10 cellular contexts compared by ENCODE assay signal in genomic region chr12:52496590-52497071, GRCh38. TPM values are rescaled to one million over a fixed set of nuclear protein-coding genes. Genes with fewer than 3 reads are reported as not detected.
DNase-seq lines count a peak whose midpoint lies in the region; ATAC-seq and TF ChIP-seq lines count a peak whose summit lies in the region.
"Had no signal": no experiment of that assay in that cellular context is flagged by ENCODE, and none has a peak within 500 bp of the region (broad histone marks: within the 10 kb centered on the region; RNA-seq: fewer than 3 reads in every experiment).

No MANE protein-coding gene starts in this region.

- no peak overlapping the region for H3K4me3 ChIP-seq in GM23338
- no peak overlapping the region for H3K4me3 ChIP-seq in esophagus muscularis mucosa
- H3K4me3 ChIP-seq in sigmoid colon: no peak overlapping the region
- H3K4me3 ChIP-seq in ascending aorta: no peak overlapping the region

- TF ChIP-seq POLR2A in esophagus muscularis mucosa (IDR thresholded peaks at IDR 0.05; ENCODE audit: low read depth): no peak
- TF ChIP-seq POLR2A in sigmoid colon (IDR thresholded peaks at IDR 0.05): no peak

- H3K27me3 ChIP-seq in GM23338 (ENCODE audit: insufficient read depth) (no peaks in the 10 kb centered on the region), esophagus muscularis mucosa (no peaks in the 10 kb centered on the region), sigmoid colon (no peaks in the 10 kb centered on the region), ascending aorta (peaks cover 4% of the 10 kb centered on the region)

- no peak for TF ChIP-seq CTCF in GM23338 (conservative IDR thresholded peaks at IDR 0.05; ENCODE audit: low read depth in 2 of 2)
- TF ChIP-seq CTCF in esophagus muscularis mucosa (IDR thresholded peaks at IDR 0.05): no peak
- TF ChIP-seq CTCF in sigmoid colon (IDR thresholded peaks at IDR 0.05): no peak
- no peak for TF ChIP-seq CTCF in ascending aorta (IDR thresholded peaks at IDR 0.05)

- no peaks in the 10 kb centered on the region for H3K36me3 Mint-ChIP-seq in GM23338 (ENCODE audit: low read depth)
- H3K36me3 Mint-ChIP-seq in immature natural killer cell: no peaks in the 10 kb centered on the region

- no peaks in the 10 kb centered on the region for H3K36me3 ChIP-seq in GM23338 (ENCODE audit: insufficient read depth)
- no peaks in the 10 kb centered on the region for H3K36me3 ChIP-seq in esophagus muscularis mucosa
- no peaks in the 10 kb centered on the region for H3K36me3 ChIP-seq in sigmoid colon
- no peaks in the 10 kb centered on the region for H3K36me3 ChIP-seq in ascending aorta

- no peaks in the 10 kb centered on the region; the same call in 1 of the 3 replicates for H3K9me3 Mint-ChIP-seq in GM23338
- peaks cover 0 to 1% (median 0%) of the 10 kb centered on the region in 6 donors for H3K9me3 Mint-ChIP-seq in immature natural killer cell

- H3K27ac Mint-ChIP-seq in GM23338 (peak overlapping the region; percentile 69; the same call in 1 of the 2 replicates), immature natural killer cell (no peak overlapping the region)

- TF ChIP-seq EP300 in esophagus muscularis mucosa (IDR thresholded peaks at IDR 0.05) (no peak), sigmoid colon (IDR thresholded peaks at IDR 0.05) (no peak)

- intact Hi-C loops in esophagus muscularis mucosa (cut with DNase I) (no loop called here), sigmoid colon (cut with DNase I) (no loop called here), ascending aorta (cut with DNase I) (no loop called here)

- no peaks in the 10 kb centered on the region for H3F3A ChIP-seq in GM23338 (replicated peaks; ENCODE audit: low read depth)

- ATAC-seq in GM23338 (peak; percentile 90), GM18868 (IDR thresholded peaks at IDR 0.05; ENCODE audit: unreplicated experiment) (no peak)

- H3K4me2 ChIP-seq in GM23338: peak overlapping the region; percentile 43; the same call in 1 of the 2 replicates

- WGBS in esophagus muscularis mucosa: 44% methylated on average over 4 of the region's 4 CpGs
- WGBS in sigmoid colon, 2 donors: 73 to 88% methylated on average over 4 of the region's 4 CpGs

- H4K20me1 ChIP-seq in GM23338 (replicated peaks; ENCODE audit: insufficient read depth): no peaks in the 10 kb centered on the region

- H3K4me1 Mint-ChIP-seq in GM23338 (peaks cover 26% of the 10 kb centered on the region), immature natural killer cell (no peaks in the 10 kb centered on the region)

- H3K79me2 ChIP-seq in GM23338 (replicated peaks; ENCODE audit: insufficient read depth): no peaks in the 10 kb centered on the region

- H3K9me2 ChIP-seq in GM23338 (ENCODE audit: insufficient read depth): no peaks in the 10 kb centered on the region

- H3K9me3 ChIP-seq in esophagus muscularis mucosa (no peaks in the 10 kb centered on the region), sigmoid colon (no peaks in the 10 kb centered on the region), ascending aorta (no peaks in the 10 kb centered on the region)

- H3K27ac ChIP-seq in GM23338 (ENCODE audit: low read depth): no peak overlapping the region
- no peak overlapping the region for H3K27ac ChIP-seq in esophagus muscularis mucosa (replicated peaks in 1 of 4)
- no peak overlapping the region for H3K27ac ChIP-seq in sigmoid colon
- no peak overlapping the region for H3K27ac ChIP-seq in ascending aorta

- H3K4me3 Mint-ChIP-seq in GM23338 (no peak overlapping the region), immature natural killer cell (no peak overlapping the region)

- H3K27me3 Mint-ChIP-seq in GM23338 (ENCODE audit: insufficient read depth, low read depth, poor library complexity) (peaks cover 15% of the 10 kb centered on the region), immature natural killer cell (ENCODE audit: low read depth in 3 of 3) (peaks cover 2 to 16% (median 3%) of the 10 kb centered on the region in 3 donors)

- no peak overlapping the region for H2AFZ ChIP-seq in GM23338

- H3K4me1 ChIP-seq in GM23338 (ENCODE audit: insufficient read depth): peaks cover 19% of the 10 kb centered on the region
- peaks cover 7 to 19% (median 12%) of the 10 kb centered on the region in 4 donors for H3K4me1 ChIP-seq in esophagus muscularis mucosa
- peaks cover 0 to 35% (median 17%) of the 10 kb centered on the region in 4 donors for H3K4me1 ChIP-seq in sigmoid colon
- no peaks in the 10 kb centered on the region for H3K4me1 ChIP-seq in ascending aorta

- DNase-seq in GM23338 (ENCODE audit: low spot score) (peak; percentile 55), NCI-H226 (peak; percentile 99), esophagus muscularis mucosa (ENCODE audit: extremely low spot score) (peak; percentile 92), renal cortical epithelial cell (ENCODE audit: low read depth) (peak; percentile 48), sigmoid colon (no peak), ascending aorta (ENCODE audit: low spot score in 2 of 2) (no peak), immature natural killer cell (no peak)
- DNase-seq: effector CD8-positive, alpha-beta T cell; T-helper 1 cell had no signal

RNA-seq across cellular contexts. Expression of gene KRT6A, which starts 3.6 kb away (rescaled TPM):
- not detected in 2 replicates for total RNA-seq in GM23338 (2014; rRNA removed; shearing (Covaris generic))
- polyA plus RNA-seq in GM23338 (2016; fragmentation: Nextera tagmentation; extraction: Ambion mirVana) (not detected in 2 replicates), sigmoid colon (1 to 10 TPM in 1 of 3 donors, under 1 TPM in 1, not detected in 1; 0.19 to 6.0 TPM), immature natural killer cell (not detected)
- total RNA-seq in esophagus muscularis mucosa (1 to 10 TPM in 1 of 4 donors, not detected in 3; 5.4 TPM), renal cortical epithelial cell (1.4 and 116 TPM in 2 replicates), sigmoid colon (not detected), ascending aorta (3.4 TPM)

RNA-seq across cellular contexts. Expression of gene KRT6C, which starts 23.0 kb away (rescaled TPM):
- total RNA-seq in GM23338 (2014; rRNA removed; shearing (Covaris generic)): not detected in 2 replicates
- polyA plus RNA-seq in GM23338 (2016; fragmentation: Nextera tagmentation; extraction: Ambion mirVana): not detected in 2 replicates
- total RNA-seq in esophagus muscularis mucosa: not detected
- not detected in 2 replicates for total RNA-seq in renal cortical epithelial cell
- total RNA-seq in sigmoid colon: not detected
- polyA plus RNA-seq in sigmoid colon: under 1 TPM in 1 of 3 donors, not detected in 2; 0.60 TPM
- not detected for total RNA-seq in ascending aorta
- polyA plus RNA-seq in immature natural killer cell: not detected

RNA-seq across cellular contexts. Expression of gene KRT5, which starts 23.6 kb away (rescaled TPM):
- total RNA-seq in GM23338 (2014; rRNA removed; shearing (Covaris generic)): not detected in 2 replicates
- polyA plus RNA-seq in GM23338 (2016; fragmentation: Nextera tagmentation; extraction: Ambion mirVana): not detected in 2 replicates
- total RNA-seq in esophagus muscularis mucosa: 1 to 10 TPM in 1 of 4 donors, under 1 TPM in 1, not detected in 2; 0.46 to 1.2 TPM
- 0.70 and 10.2 TPM in 2 replicates for total RNA-seq in renal cortical epithelial cell
- under 1 TPM in 1 of 4 donors, not detected in 3; 0.36 TPM for total RNA-seq in sigmoid colon
- 1 to 10 TPM in 2 of 3 donors, not detected in 1; 1.1 to 7.8 TPM for polyA plus RNA-seq in sigmoid colon
- 1.6 TPM for total RNA-seq in ascending aorta
- polyA plus RNA-seq in immature natural killer cell: not detected

RNA-seq across cellular contexts. Expression of gene KRT6B, which starts 44.7 kb away (rescaled TPM):
- total RNA-seq in GM23338 (2014; rRNA removed; shearing (Covaris generic)): not detected in 2 replicates
- polyA plus RNA-seq in GM23338 (2016; fragmentation: Nextera tagmentation; extraction: Ambion mirVana): not detected in 2 replicates
- not detected for total RNA-seq in esophagus muscularis mucosa
- total RNA-seq in renal cortical epithelial cell: 0.05 and 2.1 TPM in 2 replicates
- total RNA-seq in sigmoid colon: not detected
- under 1 TPM in 2 of 3 donors, not detected in 1; 0.60 to 0.61 TPM for polyA plus RNA-seq in sigmoid colon
- 0.32 TPM for total RNA-seq in ascending aorta
- polyA plus RNA-seq in immature natural killer cell: under 1 TPM in 1 of 3 donors, not detected in 2; 0.82 TPM

RNA-seq across cellular contexts. Expression of gene KRT71, which starts 56.3 kb away (rescaled TPM):
- not detected in 2 replicates for total RNA-seq in GM23338 (2014; rRNA removed; shearing (Covaris generic))
- polyA plus RNA-seq in GM23338 (2016; fragmentation: Nextera tagmentation; extraction: Ambion mirVana) (not detected in 2 replicates), sigmoid colon (not detected), immature natural killer cell (not detected)
- total RNA-seq in esophagus muscularis mucosa (not detected), renal cortical epithelial cell (not detected in 2 replicates), sigmoid colon (not detected), ascending aorta (not detected)

Comparison
In these comparisons a context has a peak if more than half of its experiments do, and no peak if none do; other contexts are left out.
1. DNase-seq: peak in GM23338 (single experiment), NCI-H226 (single experiment), esophagus muscularis mucosa (single experiment) and renal cortical epithelial cell (single experiment); none in sigmoid colon (single experiment), ascending aorta (0 of 2) and immature natural killer cell (0 of 3).